ENCODE assay signal across 10 cellular contexts in the genomic region with DNA sequence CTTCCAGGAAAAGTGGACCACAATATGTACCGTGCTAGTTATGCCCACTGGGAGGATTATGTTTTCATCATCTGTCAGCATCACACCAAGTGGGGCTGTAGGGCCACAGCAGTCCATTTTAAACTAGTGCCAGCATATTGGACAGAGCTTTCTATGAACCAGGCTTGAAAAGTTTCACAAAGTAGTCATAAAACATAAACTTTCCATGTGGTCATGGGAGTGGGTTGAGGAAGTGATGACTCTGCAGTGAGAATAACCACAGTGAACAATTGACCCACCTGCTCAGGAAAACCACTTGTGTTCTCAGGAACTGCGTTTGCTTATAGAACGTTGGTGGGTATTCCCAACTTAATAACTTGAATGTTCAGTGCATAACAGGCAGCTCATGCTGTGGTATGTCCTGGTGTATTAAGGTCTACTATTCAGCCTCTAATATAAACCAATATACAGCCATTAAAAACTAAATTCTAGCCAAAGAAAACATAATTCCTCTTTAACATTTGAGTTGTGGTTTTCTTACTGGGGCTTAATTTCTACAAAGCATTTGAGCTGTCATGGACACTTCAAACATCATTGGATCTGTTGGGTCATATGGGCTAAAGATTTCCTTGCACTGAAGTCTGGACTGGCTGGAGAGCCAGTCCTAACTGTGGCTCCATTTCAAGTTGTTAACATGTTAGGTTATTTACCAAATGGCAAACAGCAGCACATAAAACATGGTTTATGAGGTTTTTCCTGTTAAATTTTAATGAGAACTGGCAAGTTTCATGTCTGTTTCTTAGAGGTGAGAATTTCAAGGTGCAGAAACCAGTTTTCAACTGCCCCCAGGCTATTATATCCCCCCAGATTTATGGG.
DNase-seq lines count a peak whose midpoint lies in the region; ATAC-seq and TF ChIP-seq lines count a peak whose summit lies in the region.
"Had no signal": no experiment of that assay in that cellular context is flagged by ENCODE, and none has a peak within 500 bp of the region (broad histone marks: within the 10 kb centered on the region; RNA-seq: fewer than 3 reads in every experiment).

No MANE protein-coding gene starts in this region.

- no peaks in the 10 kb centered on the region for H3K9me3 Mint-ChIP-seq in effector memory CD8-positive, alpha-beta T cell

- H3K36me3 ChIP-seq in Karpas-422 (ENCODE audit: insufficient read depth, low read length), result no peaks in the 10 kb centered on the region

- no peaks in the 10 kb centered on the region for H3K4me1 Mint-ChIP-seq in effector memory CD8-positive, alpha-beta T cell (ENCODE audit: low read depth in 2 of 2)

- H3K27me3 ChIP-seq in Karpas-422 (ENCODE audit: low read length), result no peaks in the 10 kb centered on the region

- DNase-seq in EL, result peak; percentile 0
- no peak for DNase-seq in effector memory CD8-positive, alpha-beta T cell
- no peak for DNase-seq in Karpas-422
- DNase-seq in NCI-H128 (lab: John Stamatoyannopoulos, UW; ENCODE audit: unreplicated experiment), result no peak
- no peak for DNase-seq in central memory CD4-positive, alpha-beta T cell
- DNase-seq: kidney; stimulated activated CD4-positive, alpha-beta T cell treated with anti-CD3 and anti-CD28 coated beads, Interleukin-2, amount 100 ng/mL, for 24 hours had no signal

- H3K9ac ChIP-seq in Karpas-422 (ENCODE audit: low read length), result no peak overlapping the region

- H3K9me2 ChIP-seq in Karpas-422 (replicated peaks; ENCODE audit: insufficient read depth, low read length), result 0 out of 2 replicates have a peak, but pooled peaks cover 5% of the 10 kb centered on the region

- no peak overlapping the region for H3K27ac Mint-ChIP-seq in effector memory CD8-positive, alpha-beta T cell

- H3K4me2 ChIP-seq in Karpas-422 (ENCODE audit: low read depth, low read length, poor library complexity, severe bottlenecking), result no peak overlapping the region

- H3K4me1 ChIP-seq in Karpas-422 (ENCODE audit: low read length), result no peaks in the 10 kb centered on the region

- no peak overlapping the region for H2AFZ ChIP-seq in Karpas-422 (ENCODE audit: low read length)

- H3K4me3 ChIP-seq in Karpas-422 (ENCODE audit: low read length), result no peak overlapping the region

- H3K79me2 ChIP-seq in Karpas-422 (ENCODE audit: low read length), result no peaks in the 10 kb centered on the region

- H3K36me3 Mint-ChIP-seq in effector memory CD8-positive, alpha-beta T cell (ENCODE audit: insufficient read depth), result no peaks in the 10 kb centered on the region

- peak overlapping the region; percentile 48 for H3K27ac ChIP-seq in VCaP
- H3K27ac ChIP-seq in Karpas-422 (ENCODE audit: low read length), result no peak overlapping the region

- no peaks in the 10 kb centered on the region for H3K27me3 Mint-ChIP-seq in effector memory CD8-positive, alpha-beta T cell

- H3K9me3 ChIP-seq in Karpas-422 (ENCODE audit: low read length), result peaks cover 3% of the 10 kb centered on the region

- no peaks in the 10 kb centered on the region for H4K20me1 ChIP-seq in Karpas-422 (ENCODE audit: insufficient read depth, low read depth, low read length)

- no peak for TF ChIP-seq CTCF in VCaP (conservative IDR thresholded peaks at IDR 0.05)

- no peak overlapping the region for H3K4me3 Mint-ChIP-seq in effector memory CD8-positive, alpha-beta T cell

- ATAC-seq in GM19351 (IDR thresholded peaks at IDR 0.05; ENCODE audit: unreplicated experiment) (peak; percentile 83), HG03064 (IDR thresholded peaks at IDR 0.05; ENCODE audit: low read depth, unreplicated experiment) (peak; percentile 80)
- no peak for ATAC-seq in effector memory CD8-positive, alpha-beta T cell (replicated peaks)
